1 cellular context compared by ENCODE assay signal in the genomic region with DNA sequence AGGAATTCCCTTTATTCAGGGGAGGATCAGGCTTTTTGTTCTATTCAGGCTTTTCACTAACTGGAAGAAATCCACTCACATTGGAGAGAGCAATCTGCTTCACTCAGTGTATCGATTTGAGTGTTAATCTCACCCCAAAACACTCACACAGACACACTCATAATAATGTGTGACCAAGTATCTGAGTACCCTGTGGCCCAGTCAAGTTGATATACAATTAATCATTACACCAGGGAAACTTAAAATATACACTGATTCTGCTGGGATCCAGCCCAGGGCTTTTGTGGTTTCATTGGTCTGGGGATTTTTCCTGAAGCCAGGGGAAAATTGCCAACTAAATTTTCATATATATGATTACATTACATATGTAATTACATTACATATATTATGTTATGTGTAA.
TF ChIP-seq lines count a peak whose summit lies in the region.

No MANE protein-coding gene starts in this region.

TF ChIP-seq in IMR-90, 13 proteins besides CTCF, POLR2A, EP300 and RAD21 (continued from another document):
- TF ChIP-seq MAFK (IDR thresholded peaks at IDR 0.05; ENCODE audit: low read depth, low read length) (no peak), MAZ (IDR thresholded peaks at IDR 0.05; ENCODE audit: borderline replicate concordance, low read depth, low read length) (no peak)
- TF ChIP-seq, protein P1, sequence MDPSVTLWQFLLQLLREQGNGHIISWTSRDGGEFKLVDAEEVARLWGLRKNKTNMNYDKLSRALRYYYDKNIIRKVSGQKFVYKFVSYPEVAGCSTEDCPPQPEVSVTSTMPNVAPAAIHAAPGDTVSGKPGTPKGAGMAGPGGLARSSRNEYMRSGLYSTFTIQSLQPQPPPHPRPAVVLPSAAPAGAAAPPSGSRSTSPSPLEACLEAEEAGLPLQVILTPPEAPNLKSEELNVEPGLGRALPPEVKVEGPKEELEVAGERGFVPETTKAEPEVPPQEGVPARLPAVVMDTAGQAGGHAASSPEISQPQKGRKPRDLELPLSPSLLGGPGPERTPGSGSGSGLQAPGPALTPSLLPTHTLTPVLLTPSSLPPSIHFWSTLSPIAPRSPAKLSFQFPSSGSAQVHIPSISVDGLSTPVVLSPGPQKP (IDR thresholded peaks at IDR 0.05; ENCODE audit: borderline replicate concordance, low read depth, low read length): no peak
